32 cellular contexts compared by ENCODE assay signal in the genomic region with DNA sequence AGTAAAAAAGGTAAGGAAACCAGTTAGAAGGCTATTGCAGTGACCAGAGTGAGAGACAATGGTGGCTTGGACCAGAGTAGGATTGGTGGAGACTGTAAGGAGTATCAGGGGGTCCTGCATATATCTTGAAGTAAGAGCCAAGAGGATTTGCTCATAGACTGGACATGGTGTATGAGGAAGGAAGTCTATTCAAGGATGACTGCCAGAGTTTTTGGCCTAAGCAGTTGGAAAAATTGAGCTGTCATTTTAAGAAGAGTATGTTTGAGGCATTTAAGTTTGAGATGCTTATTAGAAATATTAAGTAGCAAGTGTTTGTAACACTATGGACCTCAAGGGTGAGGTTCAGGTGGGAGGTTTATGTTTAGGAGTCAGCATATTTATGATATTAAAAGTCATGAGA.
"Had no signal": no experiment of that assay in that cellular context is flagged by ENCODE, and none has a peak within 500 bp of the region (broad histone marks: within the 10 kb centered on the region; RNA-seq: fewer than 3 reads in every experiment).

No MANE protein-coding gene starts in this region.

- H3K4me3 ChIP-seq: MG63, Peyer's patch had no signal

- H3K4me3 Mint-ChIP-seq: activated CD4-positive, alpha-beta memory T cell treated with anti-CD3 and anti-CD28 coated beads, Interleukin-2, amount 10 ng/mL, durations not matched to agents 7 days and 5 days; activated CD8-positive, alpha-beta memory T cell treated with anti-CD3 and anti-CD28 coated beads, Interleukin-2, amount 10 ng/mL, durations not matched to agents 7 days and 5 days; activated naive CD4-positive, alpha-beta T cell treated with anti-CD3 and anti-CD28 coated beads, Interleukin-2, amount 10 ng/mL, durations not matched to agents 7 days and 5 days; activated naive CD8-positive, alpha-beta T cell; activated naive CD8-positive, alpha-beta T cell treated with anti-CD3 and anti-CD28 coated beads, Interleukin-2, amount 50 U/mL, for 24 hours had no signal

- H3K36me3 Mint-ChIP-seq: activated CD8-positive, alpha-beta memory T cell treated with anti-CD3 and anti-CD28 coated beads, Interleukin-2, amount 10 ng/mL, durations not matched to agents 7 days and 5 days; activated naive CD4-positive, alpha-beta T cell treated with anti-CD3 and anti-CD28 coated beads, Interleukin-2, amount 10 ng/mL, durations not matched to agents 7 days and 5 days; activated naive CD8-positive, alpha-beta T cell had no signal

- H3K36me3 ChIP-seq: brain microvascular endothelial cell, MG63, Peyer's patch, WERI-Rb-1 had no signal

- H3K27me3 ChIP-seq: brain microvascular endothelial cell, MG63, Peyer's patch had no signal

- ATAC-seq: activated CD8-positive, alpha-beta memory T cell treated with anti-CD3 and anti-CD28 coated beads, Interleukin-2, amount 10 ng/mL, durations not matched to agents 7 days and 5 days; activated naive CD8-positive, alpha-beta T cell treated with anti-CD3 and anti-CD28 coated beads, Interleukin-2, amount 50 U/mL, for 24 hours; Right ventricle myocardium inferior had no signal

- H3K27ac Mint-ChIP-seq: activated CD4-positive, alpha-beta memory T cell treated with anti-CD3 and anti-CD28 coated beads, Interleukin-2, amount 10 ng/mL, durations not matched to agents 7 days and 5 days; activated CD8-positive, alpha-beta memory T cell treated with anti-CD3 and anti-CD28 coated beads, Interleukin-2, amount 10 ng/mL, durations not matched to agents 7 days and 5 days; activated naive CD4-positive, alpha-beta T cell treated with anti-CD3 and anti-CD28 coated beads, Interleukin-2, amount 10 ng/mL, durations not matched to agents 7 days and 5 days; activated naive CD8-positive, alpha-beta T cell; activated naive CD8-positive, alpha-beta T cell treated with anti-CD3 and anti-CD28 coated beads, Interleukin-2, amount 50 U/mL, for 24 hours had no signal

- H3K9me3 Mint-ChIP-seq: activated CD4-positive, alpha-beta memory T cell treated with anti-CD3 and anti-CD28 coated beads, Interleukin-2, amount 10 ng/mL, durations not matched to agents 7 days and 5 days; activated naive CD4-positive, alpha-beta T cell treated with anti-CD3 and anti-CD28 coated beads, Interleukin-2, amount 10 ng/mL, durations not matched to agents 7 days and 5 days had no signal

- H3K9me3 ChIP-seq: MG63, Peyer's patch had no signal

- H3K27me3 Mint-ChIP-seq: activated CD4-positive, alpha-beta memory T cell treated with anti-CD3 and anti-CD28 coated beads, Interleukin-2, amount 10 ng/mL, durations not matched to agents 7 days and 5 days; activated CD8-positive, alpha-beta memory T cell treated with anti-CD3 and anti-CD28 coated beads, Interleukin-2, amount 10 ng/mL, durations not matched to agents 7 days and 5 days; activated naive CD4-positive, alpha-beta T cell treated with anti-CD3 and anti-CD28 coated beads, Interleukin-2, amount 10 ng/mL, durations not matched to agents 7 days and 5 days; activated naive CD8-positive, alpha-beta T cell; activated naive CD8-positive, alpha-beta T cell treated with anti-CD3 and anti-CD28 coated beads, Interleukin-2, amount 50 U/mL, for 24 hours had no signal

- H3K4me1 Mint-ChIP-seq: activated CD4-positive, alpha-beta memory T cell treated with anti-CD3 and anti-CD28 coated beads, Interleukin-2, amount 10 ng/mL, durations not matched to agents 7 days and 5 days; activated CD8-positive, alpha-beta memory T cell treated with anti-CD3 and anti-CD28 coated beads, Interleukin-2, amount 10 ng/mL, durations not matched to agents 7 days and 5 days; activated naive CD4-positive, alpha-beta T cell treated with anti-CD3 and anti-CD28 coated beads, Interleukin-2, amount 10 ng/mL, durations not matched to agents 7 days and 5 days; activated naive CD8-positive, alpha-beta T cell treated with anti-CD3 and anti-CD28 coated beads, Interleukin-2, amount 50 U/mL, for 24 hours had no signal

- H3K4me1 ChIP-seq: Peyer's patch had no signal

- DNase-seq: activated CD4-positive, alpha-beta memory T cell treated with anti-CD3 and anti-CD28 coated beads, Interleukin-2, amount 10 ng/mL, durations not matched to agents 7 days and 5 days; activated CD4-positive, alpha-beta T cell treated with anti-CD3 and anti-CD28 coated beads for 1 hour; activated CD4-positive, alpha-beta T cell treated with anti-CD3 and anti-CD28 coated beads for 48 hours; activated CD4-positive, CD25-positive, alpha-beta regulatory T cell; activated CD8-positive, alpha-beta memory T cell treated with anti-CD3 and anti-CD28 coated beads for 24 hours; activated CD8-positive, alpha-beta memory T cell treated with anti-CD3 and anti-CD28 coated beads, Interleukin-2, amount 10 ng/mL, durations not matched to agents 7 days and 5 days; activated CD8-positive, alpha-beta memory T cell treated with anti-CD3 and anti-CD28 coated beads, Interleukin-2, amount 50 U/mL, for 48 hours; activated effector memory CD4-positive, alpha-beta T cell treated with Interleukin-2 at 50 U/mL for 16 hours; activated naive CD4-positive, alpha-beta T cell treated with anti-CD3 and anti-CD28 coated beads, Interleukin-2, amount 10 ng/mL, durations not matched to agents 7 days and 5 days; activated naive CD8-positive, alpha-beta T cell treated with anti-CD3 and anti-CD28 coated beads, Interleukin-2, amount 50 U/mL, for 24 hours; activated T-cell treated with anti-CD3 and anti-CD28 coated beads, Interleukin-2, amount 50 U/mL, for 48 hours; aorta; brain microvascular endothelial cell; central memory CD4-positive, alpha-beta T cell; Kasumi-1; KBM-7; MG63; NCI-H1048; NCI-H1105 treated with DMSO at 0.1 percent for 48 hours; NCI-H1436; NCI-H1694; NCI-H1930; NCI-H2081 treated with DMSO at 0.1 percent for 48 hours; NCI-H226; NCI-H524 treated with DMSO at 0.1 percent for 48 hours; Peyer's patch; RPMI8226; SIG-M5; T1000; WERI-Rb-1 had no signal

- H3K27ac ChIP-seq: brain microvascular endothelial cell, Peyer's patch, WERI-Rb-1 had no signal
